ENCODE assay signal across 11 cellular contexts in the genomic region with DNA sequence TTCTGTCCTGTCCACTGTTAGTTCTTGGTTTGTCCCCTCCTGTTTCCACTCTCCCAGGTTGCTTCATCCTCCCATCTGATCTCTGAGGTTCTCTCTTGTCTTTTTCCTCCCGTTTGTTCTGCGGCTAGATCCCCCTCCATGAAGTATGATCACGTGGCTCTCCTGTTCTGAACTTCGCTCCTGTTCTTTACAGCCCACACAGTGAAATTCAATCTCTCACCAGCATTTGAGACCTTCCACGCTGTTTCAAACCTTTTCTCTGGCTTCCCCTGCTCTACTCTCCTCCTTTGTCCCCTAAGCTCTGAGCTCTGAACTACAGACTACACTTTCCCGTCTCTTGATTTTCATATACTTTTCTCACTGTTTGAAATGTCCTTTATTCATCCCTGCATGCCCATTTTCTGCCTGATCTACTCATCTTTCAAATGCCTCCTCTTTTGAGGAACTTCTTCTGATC.
DNase-seq lines count a peak whose midpoint lies in the region; ATAC-seq and TF ChIP-seq lines count a peak whose summit lies in the region.
"Had no signal": no experiment of that assay in that cellular context is flagged by ENCODE, and none has a peak within 500 bp of the region (broad histone marks: within the 10 kb centered on the region; RNA-seq: fewer than 3 reads in every experiment).

No MANE protein-coding gene starts in this region.

- peak overlapping the region; percentile 28 for H3K9ac ChIP-seq in iPS-15b (ENCODE audit: low read depth, low read length)

- H3K4me1 Mint-ChIP-seq in HFFc6 (ENCODE audit: low read depth) = peaks cover 40% of the 10 kb centered on the region
- H3K4me1 Mint-ChIP-seq: stimulated activated memory B cell treated with anti-CD40 and anti-IgM and Interleukin-4, amounts not matched to agents 10 μg/mL and 1 μg/mL and 100 μg/mL, for 72 hours had no signal

- no peak for TF ChIP-seq CTCF in HFFc6 (IDR thresholded peaks at IDR 0.05)

- H3K27me3 ChIP-seq in iPS-15b (ENCODE audit: control insufficient read depth, insufficient read depth, low read length) = no peaks in the 10 kb centered on the region

- in situ Hi-C loops in SK-MEL-5 (cut with HindIII; ENCODE audit: low pct_unique_long_range_greater_than_20kb, low sequenced_read_pairs) = no loop called here

- peaks cover 3% of the 10 kb centered on the region; the same call in 1 of the 2 replicates for H3K27me3 Mint-ChIP-seq in HFFc6 (ENCODE audit: insufficient read depth)

- no peak overlapping the region for H3K4me3 ChIP-seq in iPS-15b (ENCODE audit: low read depth, low read length)

- ATAC-seq in GM21367 (IDR thresholded peaks at IDR 0.05; ENCODE audit: unreplicated experiment) = no peak
- ATAC-seq: stimulated activated memory B cell treated with anti-CD40 and anti-IgM and Interleukin-4, amounts not matched to agents 10 μg/mL and 1 μg/mL and 100 μg/mL, for 72 hours had no signal

- no peaks in the 10 kb centered on the region for H3K36me3 Mint-ChIP-seq in HFFc6 (ENCODE audit: low read depth)
- H3K36me3 Mint-ChIP-seq: stimulated activated memory B cell treated with anti-CD40 and anti-IgM and Interleukin-4, amounts not matched to agents 10 μg/mL and 1 μg/mL and 100 μg/mL, for 72 hours had no signal

- no peaks in the 10 kb centered on the region for H3K36me3 ChIP-seq in iPS-15b (ENCODE audit: control insufficient read depth, insufficient read depth, low read length)

- H3K4me3 Mint-ChIP-seq in HFFc6 = peak overlapping the region; percentile 79
- H3K4me3 Mint-ChIP-seq: stimulated activated memory B cell treated with anti-CD40 and anti-IgM and Interleukin-4, amounts not matched to agents 10 μg/mL and 1 μg/mL and 100 μg/mL, for 72 hours had no signal

- no peaks in the 10 kb centered on the region for H3K9me3 ChIP-seq in iPS-15b (ENCODE audit: control insufficient read depth, insufficient read depth, low read length)

- H3K9me3 Mint-ChIP-seq in HFFc6 = no peaks in the 10 kb centered on the region
- H3K9me3 Mint-ChIP-seq: stimulated activated memory B cell treated with anti-CD40 and anti-IgM and Interleukin-4, amounts not matched to agents 10 μg/mL and 1 μg/mL and 100 μg/mL, for 72 hours had no signal

- DNase-seq in HFFc6 (no peak), SK-MEL-5 (ENCODE audit: low read depth, low spot score) (peak; percentile 60), renal cortical epithelial cell (ENCODE audit: low read depth) (peak; percentile 71), hippocampal formation (lab: John Stamatoyannopoulos, UW) (no peak), DMS79 treated with DMSO at 0.1 percent for 48 hours (lab: John Stamatoyannopoulos, UW) (no peak)
- DNase-seq in stimulated activated CD4-positive, alpha-beta T cell treated with anti-CD3 and anti-CD28 coated beads, Interleukin-4, amount 100 ng/mL, for 4 hours = no peak
- DNase-seq: activated CD4-positive, alpha-beta T cell treated with anti-CD3 and anti-CD28 coated beads for 1 hour; GOT3 had no signal

- H3K4me1 ChIP-seq in iPS-15b (ENCODE audit: control insufficient read depth, insufficient read depth, low read length) = peaks cover 22% of the 10 kb centered on the region

- H3K27ac Mint-ChIP-seq in HFFc6 = peak overlapping the region; percentile 88
- H3K27ac Mint-ChIP-seq: stimulated activated memory B cell treated with anti-CD40 and anti-IgM and Interleukin-4, amounts not matched to agents 10 μg/mL and 1 μg/mL and 100 μg/mL, for 72 hours had no signal

Comparison
In these comparisons a context has a peak if more than half of its experiments do, and no peak if none do; other contexts are left out.
1. DNase-seq: peak in SK-MEL-5 (single experiment) and renal cortical epithelial cell (single experiment); none in HFFc6 (single experiment), hippocampal formation (0 of 2), DMS79 treated with DMSO at 0.1 percent for 48 hours (single experiment) and stimulated activated CD4-positive, alpha-beta T cell treated with anti-CD3 and anti-CD28 coated beads, Interleukin-4, amount 100 ng/mL, for 4 hours (0 of 2).